25 cellular contexts compared by ENCODE assay signal in genomic region chr9:116313638-116314037, GRCh38.
DNase-seq lines count a peak whose midpoint lies in the region; ATAC-seq, FAIRE-seq and TF ChIP-seq lines count a peak whose summit lies in the region.
"Had no signal": no experiment of that assay in that cellular context is flagged by ENCODE, and none has a peak within 500 bp of the region (broad histone marks: within the 10 kb centered on the region; RNA-seq: fewer than 3 reads in every experiment).

No MANE protein-coding gene starts in this region.

- H3K4me3 ChIP-seq in A549 (no peak overlapping the region), fibroblast of mammary gland (ENCODE audit: control insufficient read depth, low read depth, low read length) (no peak overlapping the region)
- H3K4me3 ChIP-seq: ascending aorta, colonic mucosa, gastrocnemius medialis, HAP-1, prostate gland, skin epidermis, upper lobe of left lung had no signal

- CTCF ChIA-PET in A549 (lab: Yijun Ruan, JAX) = no interaction called here
- CTCF ChIA-PET in WTC11 (lab: Charles Lee) = interaction anchor here (0.6 kb wide), 1 partner anchor 160 kb away, joined by 4 read pairs; the partner anchor contains the start of gene PAPPA
- CTCF ChIA-PET in T-cell (lab: Charles Lee) = no interaction called here

- H3K36me3 Mint-ChIP-seq in WTC11 = no peaks in the 10 kb centered on the region
- H3K36me3 Mint-ChIP-seq in stimulated activated effector memory CD8-positive, alpha-beta T cell treated with anti-CD3 and anti-CD28 coated beads, Interleukin-12 subunit alpha, Interleukin-12 subunit beta, amount 100 ng/mL, for 72 hours = no peaks in the 10 kb centered on the region
- H3K36me3 Mint-ChIP-seq in T-cell = no peaks in the 10 kb centered on the region
- H3K36me3 Mint-ChIP-seq: activated CD4-positive, alpha-beta memory T cell treated with anti-CD3 and anti-CD28 coated beads for 36 hours; mesothelial cell of epicardium had no signal

- peak; percentile 1 to 13; a peak in 1 of 5 replicates for TF ChIP-seq RAD21 in A549 (conservative IDR thresholded peaks at IDR 0.05 in 1 of 2, IDR thresholded peaks at IDR 0.05 in 1 of 2)

- no peak for FAIRE-seq in A549 (lab: Jason Lieb, UNC)

- no peaks in the 10 kb centered on the region for H3K9me3 ChIP-seq in A549
- H3K9me3 ChIP-seq: ascending aorta, colonic mucosa, gastrocnemius medialis, HAP-1, prostate gland, upper lobe of left lung had no signal

- no peak for TF ChIP-seq POLR2A in A549 (IDR thresholded peaks at IDR 0.05; ENCODE audit: low read length)

- WGBS in A549 (ENCODE audit: missing lambda C conversion rate) = 90% methylated on average over 3 of the region's 3 CpGs

- H3K27ac Mint-ChIP-seq in WTC11 (no peak overlapping the region), T-cell (no peak overlapping the region)
- no peak overlapping the region for H3K27ac Mint-ChIP-seq in stimulated activated effector memory CD8-positive, alpha-beta T cell treated with anti-CD3 and anti-CD28 coated beads, Interleukin-12 subunit alpha, Interleukin-12 subunit beta, amount 100 ng/mL, for 72 hours
- H3K27ac Mint-ChIP-seq: activated CD4-positive, alpha-beta memory T cell treated with anti-CD3 and anti-CD28 coated beads for 36 hours; mesothelial cell of epicardium; nephron progenitor cell; T-helper 1 cell treated with Interleukin-12 subunit alpha and Interleukin-12 subunit beta and Interleukin-4 antibody, amounts not matched to agents 30 μg/mL and 1 μg/mL, for 36 hours had no signal

- H3K27me3 Mint-ChIP-seq in WTC11 (ENCODE audit: low read depth) (peaks cover 20% of the 10 kb centered on the region), T-cell (no peaks in the 10 kb centered on the region)
- H3K27me3 Mint-ChIP-seq: activated CD4-positive, alpha-beta memory T cell treated with anti-CD3 and anti-CD28 coated beads for 36 hours had no signal

- no peaks in the 10 kb centered on the region for H3K9me3 Mint-ChIP-seq in WTC11
- H3K9me3 Mint-ChIP-seq in stimulated activated effector memory CD8-positive, alpha-beta T cell treated with anti-CD3 and anti-CD28 coated beads, Interleukin-12 subunit alpha, Interleukin-12 subunit beta, amount 100 ng/mL, for 72 hours = no peaks in the 10 kb centered on the region
- peaks cover 0 to 4% (median 0%) of the 10 kb centered on the region in 3 donors for H3K9me3 Mint-ChIP-seq in T-cell
- H3K9me3 Mint-ChIP-seq: activated CD4-positive, alpha-beta memory T cell treated with anti-CD3 and anti-CD28 coated beads for 36 hours; mesothelial cell of epicardium; T-helper 1 cell treated with Interleukin-12 subunit alpha and Interleukin-12 subunit beta and Interleukin-4 antibody, amounts not matched to agents 30 μg/mL and 1 μg/mL, for 36 hours had no signal

- DNase-seq in A549 (ENCODE audit: low read depth in 1 of 2, low spot score in 1 of 2) = no peak
- peak; percentile 4 for DNase-seq in HT1080 (ENCODE audit: low read depth)
- DNase-seq in WTC11 (ENCODE audit: low spot score) = no peak
- DNase-seq in fibroblast of mammary gland (ENCODE audit: low read depth) = peak; percentile 33
- DNase-seq in HK-2 (ENCODE audit: unreplicated experiment) = no peak
- DNase-seq in stimulated activated effector memory CD8-positive, alpha-beta T cell treated with anti-CD3 and anti-CD28 coated beads, Interleukin-12 subunit alpha, Interleukin-12 subunit beta, amount 100 ng/mL, for 72 hours (ENCODE audit: low spot score in 2 of 2) = no peak
- no peak for DNase-seq in T-cell
- DNase-seq in DMS53 treated with DMSO at 0.1 percent for 48 hours (lab: John Stamatoyannopoulos, UW; ENCODE audit: unreplicated experiment) = no peak
- DNase-seq: activated CD4-positive, alpha-beta memory T cell treated with anti-CD3 and anti-CD28 coated beads for 36 hours; activated naive CD4-positive, alpha-beta T cell treated with Interleukin-2 at 50 U/mL for 16 hours; activated T-cell treated with anti-CD3 and anti-CD28 coated beads, Interleukin-2, amount 50 U/mL, for 1 hour; C1 segment of cervical spinal cord; colonic mucosa; gastrocnemius medialis; NCI-H2029 treated with DMSO at 0.1 percent for 48 hours; nephron progenitor cell; SHP77; stimulated activated CD4-positive, alpha-beta T cell treated with anti-CD3 and anti-CD28 coated beads, Interleukin-2, amount 100 ng/mL, for 48 hours; upper lobe of left lung had no signal

- peak; percentile 27 to 51; a peak in 4 of 6 replicates for ATAC-seq in A549
- peak; percentile 67 for ATAC-seq in WTC11
- ATAC-seq in stimulated activated effector memory CD8-positive, alpha-beta T cell treated with anti-CD3 and anti-CD28 coated beads, Interleukin-12 subunit alpha, Interleukin-12 subunit beta, amount 100 ng/mL, for 72 hours = no peak
- no peak for ATAC-seq in T-cell (replicated peaks in 1 of 4)

- no peak for TF ChIP-seq EP300 in A549 (IDR thresholded peaks at IDR 0.05)

- peaks cover 14% of the 10 kb centered on the region; the same call in 1 of the 3 replicates for H3K4me1 ChIP-seq in A549
- H3K4me1 ChIP-seq: ascending aorta, colonic mucosa, gastrocnemius medialis, HAP-1, prostate gland, upper lobe of left lung had no signal

- H3K4me1 Mint-ChIP-seq in WTC11 (peaks cover 11% of the 10 kb centered on the region), T-cell (no peaks in the 10 kb centered on the region)
- H3K4me1 Mint-ChIP-seq in stimulated activated effector memory CD8-positive, alpha-beta T cell treated with anti-CD3 and anti-CD28 coated beads, Interleukin-12 subunit alpha, Interleukin-12 subunit beta, amount 100 ng/mL, for 72 hours = no peaks in the 10 kb centered on the region

- peak overlapping the region in 1 of 2 experiments; percentile 62; a peak in 3 of 6 replicates for H3K27ac ChIP-seq in A549
- H3K27ac ChIP-seq: ascending aorta, colonic mucosa, gastrocnemius medialis, prostate gland, skin epidermis, upper lobe of left lung had no signal

- POLR2A ChIA-PET in A549 (lab: Yijun Ruan, JAX) = no interaction called here
- POLR2A ChIA-PET in WTC11 (lab: Charles Lee) = no interaction called here
- POLR2A ChIA-PET in T-cell (lab: Charles Lee) = no interaction called here

- no peak overlapping the region for H3K4me2 ChIP-seq in A549

- TF ChIP-seq CTCF in A549 (IDR thresholded peaks at IDR 0.05) (no peak), WTC11 (IDR thresholded peaks at IDR 0.05) (no peak), fibroblast of mammary gland (conservative IDR thresholded peaks at IDR 0.05; ENCODE audit: control insufficient read depth, insufficient read depth, low read depth, low read length) (peak; percentile 23)

- H3K4me3 Mint-ChIP-seq in WTC11 (no peak overlapping the region), T-cell (no peak overlapping the region)
- H3K4me3 Mint-ChIP-seq in stimulated activated effector memory CD8-positive, alpha-beta T cell treated with anti-CD3 and anti-CD28 coated beads, Interleukin-12 subunit alpha, Interleukin-12 subunit beta, amount 100 ng/mL, for 72 hours = no peak overlapping the region
- H3K4me3 Mint-ChIP-seq: activated CD4-positive, alpha-beta memory T cell treated with anti-CD3 and anti-CD28 coated beads for 36 hours; mesothelial cell of epicardium; nephron progenitor cell; T-helper 1 cell treated with Interleukin-12 subunit alpha and Interleukin-12 subunit beta and Interleukin-4 antibody, amounts not matched to agents 30 μg/mL and 1 μg/mL, for 36 hours had no signal

TF ChIP-seq in A549, 52 proteins besides CTCF, POLR2A, EP300 and RAD21 (continues in another document):
- TF ChIP-seq, protein P1, sequence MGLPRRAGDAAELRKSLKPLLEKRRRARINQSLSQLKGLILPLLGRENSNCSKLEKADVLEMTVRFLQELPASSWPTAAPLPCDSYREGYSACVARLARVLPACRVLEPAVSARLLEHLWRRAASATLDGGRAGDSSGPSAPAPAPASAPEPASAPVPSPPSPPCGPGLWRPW (IDR thresholded peaks at IDR 0.05) = no peak

TF ChIP-seq in WTC11, 78 proteins besides CTCF, POLR2A, EP300 and RAD21 (continues in another document):
- no peak for TF ChIP-seq ZNF671 (CRISPR knock-in tag; IDR thresholded peaks at IDR 0.05)
- TF ChIP-seq, protein P2, sequence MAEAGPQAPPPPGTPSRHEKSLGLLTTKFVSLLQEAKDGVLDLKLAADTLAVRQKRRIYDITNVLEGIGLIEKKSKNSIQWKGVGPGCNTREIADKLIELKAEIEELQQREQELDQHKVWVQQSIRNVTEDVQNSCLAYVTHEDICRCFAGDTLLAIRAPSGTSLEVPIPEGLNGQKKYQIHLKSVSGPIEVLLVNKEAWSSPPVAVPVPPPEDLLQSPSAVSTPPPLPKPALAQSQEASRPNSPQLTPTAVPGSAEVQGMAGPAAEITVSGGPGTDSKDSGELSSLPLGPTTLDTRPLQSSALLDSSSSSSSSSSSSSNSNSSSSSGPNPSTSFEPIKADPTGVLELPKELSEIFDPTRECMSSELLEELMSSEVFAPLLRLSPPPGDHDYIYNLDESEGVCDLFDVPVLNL (CRISPR knock-in tag; IDR thresholded peaks at IDR 0.05; ENCODE audit: borderline replicate concordance, low read depth) = no peak
- no peak for TF ChIP-seq E2F1 (CRISPR knock-in tag; IDR thresholded peaks at IDR 0.05)
- TF ChIP-seq ZSCAN18 (CRISPR knock-in tag; IDR thresholded peaks at IDR 0.05) = no peak
- TF ChIP-seq ZNF219 (CRISPR knock-in tag; IDR thresholded peaks at IDR 0.05; ENCODE audit: borderline replicate concordance) = no peak
- no peak for TF ChIP-seq NFYB (CRISPR knock-in tag; conservative IDR thresholded peaks at IDR 0.05; ENCODE audit: low read depth)
- TF ChIP-seq NR1H2 (CRISPR knock-in tag; IDR thresholded peaks at IDR 0.05) = no peak
- TF ChIP-seq GTF2I (CRISPR knock-in tag; conservative IDR thresholded peaks at IDR 0.05) = no peak

Comparison
In these comparisons a context has a peak if more than half of its experiments do, and no peak if none do; other contexts are left out.
1. ATAC-seq: peak in A549 (2 of 2) and WTC11 (single experiment); none in stimulated activated effector memory CD8-positive, alpha-beta T cell treated with anti-CD3 and anti-CD28 coated beads, Interleukin-12 subunit alpha, Interleukin-12 subunit beta, amount 100 ng/mL, for 72 hours (single experiment) and T-cell (0 of 4).
2. DNase-seq: peak in HT1080 (single experiment) and fibroblast of mammary gland (single experiment); none in A549 (0 of 2), WTC11 (single experiment), HK-2 (single experiment), stimulated activated effector memory CD8-positive, alpha-beta T cell treated with anti-CD3 and anti-CD28 coated beads, Interleukin-12 subunit alpha, Interleukin-12 subunit beta, amount 100 ng/mL, for 72 hours (0 of 2), T-cell (0 of 34) and DMS53 treated with DMSO at 0.1 percent for 48 hours (single experiment).